ENCODE assay signal across 1 cellular context in genomic region chr15:55197719-55198118, GRCh38.
TF ChIP-seq lines count a peak whose summit lies in the region.

No MANE protein-coding gene starts in this region.

TF ChIP-seq in SK-N-SH, 30 proteins besides CTCF, POLR2A, EP300 and RAD21 (continued from another document):
- TF ChIP-seq TEAD4 (IDR thresholded peaks at IDR 0.05; ENCODE audit: borderline replicate concordance, insufficient read depth) = no peak
- no peak for TF ChIP-seq RFX5 (IDR thresholded peaks at IDR 0.05; ENCODE audit: low read length)
- TF ChIP-seq FOXJ3 (CRISPR knock-in tag; IDR thresholded peaks at IDR 0.05) = no peak
- no peak for TF ChIP-seq USF2 (IDR thresholded peaks at IDR 0.05; ENCODE audit: borderline replicate concordance, low read depth, low read length)
